1 cellular context compared by ENCODE assay signal in the genomic region with DNA sequence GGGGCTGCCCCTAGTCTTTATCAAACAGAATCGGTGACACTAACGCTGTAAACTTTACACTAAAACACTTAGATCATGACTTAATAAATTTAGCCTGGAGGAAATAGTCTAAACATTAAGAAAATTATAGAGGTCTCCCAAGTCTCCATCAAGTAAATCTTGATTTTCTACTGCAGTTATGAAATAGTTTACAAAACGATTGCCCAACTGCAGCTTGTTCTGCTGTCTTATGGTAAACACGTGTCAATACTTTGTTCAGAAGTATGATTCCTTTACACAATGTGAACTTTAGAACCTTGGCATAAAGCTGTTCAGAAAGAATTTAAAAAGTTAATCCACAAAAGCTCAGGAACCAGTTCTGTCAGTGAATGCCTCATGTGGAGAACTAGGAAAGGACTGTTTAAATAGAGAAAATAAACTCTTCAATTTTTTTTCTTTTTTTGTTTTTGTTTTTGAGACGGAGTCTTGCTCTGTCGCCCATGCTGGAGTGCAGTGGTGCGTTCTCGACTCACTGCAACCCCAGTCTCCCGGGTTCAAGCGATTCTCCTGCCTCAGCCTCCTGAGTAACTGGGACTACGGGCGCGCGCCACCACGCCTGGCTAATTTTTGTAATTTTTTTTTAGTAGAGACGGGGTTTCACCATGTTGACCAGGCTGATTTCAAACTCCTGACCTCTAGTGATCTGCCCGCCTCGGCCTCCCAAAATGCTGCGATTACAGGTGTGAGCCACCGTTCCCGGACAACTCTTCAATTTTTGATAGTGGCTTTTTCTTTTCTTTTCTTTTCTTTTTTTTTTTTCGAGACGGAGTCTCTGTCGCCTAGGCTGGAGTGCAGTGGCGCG.
TF ChIP-seq lines count a peak whose summit lies in the region.

No MANE protein-coding gene starts in this region.

TF ChIP-seq in endothelial cell of umbilical vein, 7 proteins besides CTCF, POLR2A, EP300 and RAD21:
- TF ChIP-seq MYC (IDR thresholded peaks at IDR 0.05; ENCODE audit: low read depth, low read length) (no peak), GATA2 (IDR thresholded peaks at IDR 0.05; ENCODE audit: insufficient read depth, insufficient read length, low read depth, low read length) (no peak), POLR2AphosphoS5 (IDR thresholded peaks at IDR 0.05; ENCODE audit: insufficient read depth, low read depth, low read length) (no peak), EZH2 (IDR thresholded peaks at IDR 0.05; ENCODE audit: borderline replicate concordance, low read depth, low read length, severe bottlenecking) (no peak)
